In genomic region chr1:151135433-151136385, GRCh38 we compare ENCODE assay signal across 21 cellular contexts. TPM values are rescaled to one million over a fixed set of nuclear protein-coding genes. Genes with fewer than 3 reads are reported as not detected.
A peak's percentile ranks its signal among the peaks of the same experiment; 100 is the strongest.
DNase-seq lines count a peak whose midpoint lies in the region; ATAC-seq, FAIRE-seq and TF ChIP-seq lines count a peak whose summit lies in the region.
"Had no signal": no experiment of that assay in that cellular context is flagged by ENCODE, and none has a peak within 500 bp of the region (broad histone marks: within the 10 kb centered on the region; RNA-seq: fewer than 3 reads in every experiment).

No MANE protein-coding gene starts in this region.

- H3K4me2 ChIP-seq in H9 (ENCODE audit: insufficient read depth, insufficient read length, low read length) (no peak overlapping the region), OCI-LY7 (ENCODE audit: low read length) (no peak overlapping the region)

- no peak overlapping the region for H2BK120ac ChIP-seq in H9 (ENCODE audit: low read depth, low read length, poor library complexity, severe bottlenecking)

- H3K9ac ChIP-seq in H9 (ENCODE audit: extremely low read depth, insufficient read length, low read length) = no peak overlapping the region

- no peaks in the 10 kb centered on the region for H3K36me3 ChIP-seq in OCI-LY7 (ENCODE audit: insufficient read depth, low read length)

- no peak overlapping the region for H4K8ac ChIP-seq in H9 (replicated peaks; ENCODE audit: insufficient read length, low read depth, low read length)

- no peak overlapping the region for H2AK5ac ChIP-seq in H9 (ENCODE audit: insufficient read length, low read length)

- no peak overlapping the region for H2BK15ac ChIP-seq in H9 (ENCODE audit: low read depth, low read length)

- H3K4me1 Mint-ChIP-seq in H9 = peaks cover 8 to 14% of the 10 kb centered on the region in 2 experiments
- H3K4me1 Mint-ChIP-seq: activated T-helper 17 cell treated with anti-CD3 and anti-CD28 coated beads, Interleukin-2, amount 50 U/mL, for 72 hours; central memory CD8-positive, alpha-beta T cell had no signal

- no peak overlapping the region for H3K27ac ChIP-seq in H9 (ENCODE audit: insufficient read length, low read depth, low read length)
- no peak overlapping the region for H3K27ac ChIP-seq in OCI-LY7 (ENCODE audit: low read depth, low read length, poor library complexity, severe bottlenecking)
- H3K27ac ChIP-seq: HL-60 had no signal

- H3K4ac ChIP-seq in H9 (ENCODE audit: low read depth, low read length) = no peak overlapping the region

- no peak overlapping the region for H3K18ac ChIP-seq in H9 (ENCODE audit: insufficient read length, low read depth, low read length)

- H3K27me3 Mint-ChIP-seq in H9 (ENCODE audit: low read depth) = peaks cover 12% of the 10 kb centered on the region
- H3K27me3 Mint-ChIP-seq: B cell; central memory CD8-positive, alpha-beta T cell; naive thymus-derived CD8-positive, alpha-beta T cell had no signal

- no peak overlapping the region for H4K91ac ChIP-seq in H9 (ENCODE audit: insufficient read length, low read depth, low read length)

- H3K9me2 ChIP-seq in OCI-LY7 (ENCODE audit: insufficient read depth, low read length) = no peaks in the 10 kb centered on the region

- peaks cover 15% of the 10 kb centered on the region for H3K23me2 ChIP-seq in H9 (ENCODE audit: insufficient read length, low read depth, low read length, poor library complexity, severe bottlenecking)

- 0 out of 7 replicates have a peak overlapping the region, but pooled peaks of 1 of the 3 experiments have one; percentile 10 for H3K27ac Mint-ChIP-seq in H9
- H3K27ac Mint-ChIP-seq: activated T-helper 17 cell treated with anti-CD3 and anti-CD28 coated beads, Interleukin-2, amount 50 U/mL, for 72 hours; B cell had no signal

- no peak overlapping the region for H2AFZ ChIP-seq in H9 (ENCODE audit: low read length)
- H2AFZ ChIP-seq in OCI-LY7 (ENCODE audit: low read length) = no peak overlapping the region

- no peak overlapping the region for H2BK12ac ChIP-seq in H9 (ENCODE audit: insufficient read length, low read depth, low read length)

- TF ChIP-seq CTCF in H9 (conservative IDR thresholded peaks at IDR 0.05) = peak; percentile 42; the same call in 1 of the 3 replicates
- TF ChIP-seq CTCF in OCI-LY7 (conservative IDR thresholded peaks at IDR 0.05; ENCODE audit: low read length) = peak; percentile 51

- no CpG with 5 or more reads among the region's 12 CpGs for WGBS in H9 (ENCODE audit: extremely low coverage, insufficient read length, low lambda C conversion rate)

- H3K4me1 ChIP-seq in H9 (ENCODE audit: insufficient read depth, low read length) = no peaks in the 10 kb centered on the region
- no peaks in the 10 kb centered on the region for H3K4me1 ChIP-seq in OCI-LY7 (ENCODE audit: insufficient read depth, low read length, poor library complexity, severe bottlenecking)

- POLR2A ChIA-PET in OCI-LY7 (lab: Charles Lee) = interaction anchor here (0.6 kb wide), 1 partner anchor 35 kb away, joined by 3 read pairs; no protein-coding TSS in a partner anchor

- DNase-seq in H9 (no peak), OCI-LY7 (ENCODE audit: low spot score) (no peak), posterior vena cava (ENCODE audit: low spot score) (peak; percentile 40), SKM-1 (lab: John Stamatoyannopoulos, UW; ENCODE audit: unreplicated experiment) (no peak), RCC 7860 (ENCODE audit: low spot score) (no peak)
- DNase-seq: DMS 273 treated with DMSO at 0.1 percent for 48 hours; effector CD8-positive, alpha-beta T cell; Karpas-422; naive thymus-derived CD8-positive, alpha-beta T cell; stimulated activated CD4-positive, alpha-beta T cell treated with anti-CD3 and anti-CD28 coated beads, Interleukin-12 subunit alpha, Interleukin-12 subunit beta, amount 100 ng/mL, for 4 hours; stimulated activated naive CD8-positive, alpha-beta T cell treated with anti-CD3 and anti-CD28 coated beads, Interleukin-15, Interleukin-2, amounts not matched to agents 100 U/mL and 50 U/mL, for 24 hours; T-helper 1 cell; trophoblast cell had no signal

- no peaks in the 10 kb centered on the region for H3K9me3 ChIP-seq in H9 (ENCODE audit: control insufficient read depth, low read depth, low read length)
- H3K9me3 ChIP-seq in OCI-LY7 (ENCODE audit: low read length) = no peaks in the 10 kb centered on the region

- peaks cover 17 to 48% (median 43%) of the 10 kb centered on the region in 3 experiments for H3K36me3 Mint-ChIP-seq in H9 (ENCODE audit: insufficient read depth in 1 of 3, low read depth in 3 of 3)
- H3K36me3 Mint-ChIP-seq: naive thymus-derived CD8-positive, alpha-beta T cell had no signal

- no peaks in the 10 kb centered on the region for H4K20me1 ChIP-seq in H9 (ENCODE audit: control insufficient read depth, insufficient read depth, insufficient read length)
- H4K20me1 ChIP-seq in OCI-LY7 (ENCODE audit: insufficient read depth, low read length) = no peaks in the 10 kb centered on the region

- no peak overlapping the region for H3K56ac ChIP-seq in H9 (ENCODE audit: insufficient read length, low read depth, low read length)

- H3K79me2 ChIP-seq in H9 (ENCODE audit: insufficient read depth, low read length) (no peaks in the 10 kb centered on the region), OCI-LY7 (ENCODE audit: insufficient read depth, low read depth, low read length) (no peaks in the 10 kb centered on the region)

- no peak overlapping the region for H3K4me3 Mint-ChIP-seq in H9
- H3K4me3 Mint-ChIP-seq: activated T-helper 17 cell treated with anti-CD3 and anti-CD28 coated beads, Interleukin-2, amount 50 U/mL, for 72 hours; B cell; central memory CD8-positive, alpha-beta T cell had no signal

- intact Hi-C loops in OCI-LY7 (cut with micrococcal nuclease; ENCODE audit: unreplicated experiment) = no loop called here
- intact Hi-C loops in posterior vena cava (cut with DNase I) = no loop called here

- ATAC-seq in HG02885 (IDR thresholded peaks at IDR 0.05; ENCODE audit: poor library complexity, unreplicated experiment) = no peak
- ATAC-seq: activated T-helper 17 cell treated with anti-CD3 and anti-CD28 coated beads, Interleukin-2, amount 50 U/mL, for 72 hours; naive thymus-derived CD8-positive, alpha-beta T cell; stimulated activated naive CD8-positive, alpha-beta T cell treated with anti-CD3 and anti-CD28 coated beads, Interleukin-15, Interleukin-2, amounts not matched to agents 100 U/mL and 50 U/mL, for 24 hours had no signal

- H3K4me3 ChIP-seq in OCI-LY7 (ENCODE audit: low read depth, low read length, poor library complexity, severe bottlenecking) = no peak overlapping the region

- no peak overlapping the region for H2BK5ac ChIP-seq in H9 (ENCODE audit: insufficient read length, low read length)

- no peak overlapping the region for H3K23ac ChIP-seq in H9 (ENCODE audit: insufficient read length, low read depth, low read length)

- H2BK20ac ChIP-seq in H9 (ENCODE audit: low read depth, low read length, poor library complexity, severe bottlenecking) = no peak overlapping the region

- H3K14ac ChIP-seq in H9 (ENCODE audit: insufficient read depth, low read length) = no peak overlapping the region

- H3K27me3 ChIP-seq in H9 (ENCODE audit: insufficient read depth, low read length) = no peaks in the 10 kb centered on the region; the same call in 1 of the 2 replicates

- CTCF ChIA-PET in OCI-LY7 (lab: Charles Lee; ENCODE audit: unreplicated experiment) = no interaction called here

- H3K9me3 Mint-ChIP-seq in H9 = no peaks in the 10 kb centered on the region
- H3K9me3 Mint-ChIP-seq: activated T-helper 17 cell treated with anti-CD3 and anti-CD28 coated beads, Interleukin-2, amount 50 U/mL, for 72 hours; central memory CD8-positive, alpha-beta T cell; naive thymus-derived CD8-positive, alpha-beta T cell had no signal

- no peak for FAIRE-seq in RCC 7860 (lab: Jason Lieb, UNC)
- FAIRE-seq: GM19239 had no signal

- H3T11ph ChIP-seq in H9 (ENCODE audit: low read length) = no peak overlapping the region

- BruUV-seq in OCI-LY7 (replicated peaks; lab: Mats Ljungman, UMichigan) = no TSS peak

- H3K79me1 ChIP-seq in H9 (ENCODE audit: insufficient read depth, low read depth, low read length, poor library complexity, severe bottlenecking) = no peaks in the 10 kb centered on the region

- H4K5ac ChIP-seq in H9 (ENCODE audit: insufficient read length, low read depth, low read length) = no peak overlapping the region

RNA-seq across cellular contexts. Expression of gene SEMA6C, which starts 10.7 kb away (rescaled TPM):
- total RNA-seq in H9 (2021) (11.5 and 12.3 TPM in 2 replicates), OCI-LY7 (2022) (1.9 and 2.0 TPM in 2 replicates), posterior vena cava (10 to 100 TPM in 1 of 2 donors, 1 to 10 TPM in 1; 6.9 to 10.1 TPM)
- 0.54 and 1.1 TPM in 2 replicates for total RNA-seq in OCI-LY7 (2014; rRNA removed; shearing (Covaris generic))

RNA-seq across cellular contexts. Expression of gene TNFAIP8L2, which starts 20.7 kb away (rescaled TPM):
- total RNA-seq in H9 (2021) = not detected in 2 replicates
- 7.7 and 12.5 TPM in 2 replicates for total RNA-seq in OCI-LY7 (2014; rRNA removed; shearing (Covaris generic))
- 9.0 and 9.2 TPM in 2 replicates for total RNA-seq in OCI-LY7 (2022)
- total RNA-seq in posterior vena cava = 1 to 10 TPM; 3.0 to 4.2 TPM

RNA-seq across cellular contexts. Expression of gene LYSMD1, which starts 30.0 kb away (rescaled TPM):
- 5.8 and 6.7 TPM in 2 replicates for total RNA-seq in H9 (2021)
- total RNA-seq in OCI-LY7 (2014; rRNA removed; shearing (Covaris generic)) = 6.2 and 9.2 TPM in 2 replicates
- total RNA-seq in OCI-LY7 (2022) = 3.4 and 3.7 TPM in 2 replicates
- 1 to 10 TPM; 6.6 to 7.0 TPM for total RNA-seq in posterior vena cava

RNA-seq across cellular contexts. Expression of gene SCNM1, which starts 30.2 kb away (rescaled TPM):
- total RNA-seq in H9 (2021) (54.1 and 60.5 TPM in 2 replicates), OCI-LY7 (2022) (54.1 and 63.1 TPM in 2 replicates), posterior vena cava (10 to 100 TPM; 26.5 to 27.0 TPM)
- total RNA-seq in OCI-LY7 (2014; rRNA removed; shearing (Covaris generic)) = 70.9 and 78.0 TPM in 2 replicates

RNA-seq across cellular contexts. Expression of gene TMOD4, which starts 40.1 kb away (rescaled TPM):
- total RNA-seq in H9 (2021) (0.42 and 1.6 TPM in 2 replicates), OCI-LY7 (2022) (1.4 and 2.4 TPM in 2 replicates), posterior vena cava (under 1 TPM in 1 of 2 donors, not detected in 1; 0.88 TPM)
- not detected in 2 replicates for total RNA-seq in OCI-LY7 (2014; rRNA removed; shearing (Covaris generic))
- total RNA-seq: lung microvascular endothelial cell, pulmonary artery endothelial cell had no signal
